In the genomic region with DNA sequence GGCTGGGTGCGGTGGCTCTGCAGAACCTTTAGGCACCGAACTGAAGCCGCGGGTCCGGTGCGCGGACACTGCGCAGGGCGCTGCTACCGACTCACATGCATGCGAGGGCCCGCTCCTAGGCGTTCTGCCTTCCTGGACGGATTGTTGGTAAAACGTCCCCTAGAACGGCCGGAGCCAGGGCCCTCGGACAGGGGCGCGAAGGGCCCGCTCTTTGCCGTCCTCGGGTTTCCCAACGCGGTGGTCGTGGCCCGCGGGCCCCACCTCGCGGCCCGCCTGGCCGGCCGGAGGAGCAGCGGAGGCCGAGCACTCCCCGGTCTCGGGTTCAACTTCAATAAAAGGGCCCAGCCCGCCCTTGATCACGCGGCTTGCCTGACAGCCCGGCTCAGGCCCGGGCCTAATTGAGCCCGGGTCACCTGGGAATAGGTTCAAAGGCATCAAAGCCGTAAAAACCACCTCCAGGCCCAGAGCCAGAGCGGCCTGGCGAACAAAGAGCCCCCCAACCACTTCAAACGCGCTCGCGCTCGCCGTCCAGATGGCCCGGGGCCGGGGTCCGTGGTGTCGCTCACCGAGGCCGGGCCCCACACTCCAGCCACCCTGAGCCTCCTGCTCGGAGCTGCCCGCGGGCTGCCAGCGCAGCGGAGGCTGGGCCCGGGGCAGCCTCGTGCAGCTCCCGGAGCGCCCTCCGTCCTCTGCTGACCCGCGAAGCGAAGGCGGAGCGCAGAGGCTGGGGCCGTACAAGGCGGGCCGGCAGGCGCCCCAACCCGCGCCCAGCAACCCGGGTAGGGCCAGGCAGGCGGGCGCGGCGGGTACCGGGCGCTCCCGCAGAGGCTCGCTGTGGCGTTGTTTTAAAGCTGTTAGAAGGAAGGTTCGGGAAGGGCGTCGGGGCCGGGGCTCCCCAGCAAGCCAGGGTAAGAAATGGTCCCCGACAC, we compare ENCODE assay signal across 2 cellular contexts.
A peak's percentile ranks its signal among the peaks of the same experiment; 100 is the strongest.
TF ChIP-seq lines count a peak whose summit lies in the region.

No MANE protein-coding gene starts in this region.

TF ChIP-seq in H1, 55 proteins besides CTCF, POLR2A, EP300 and RAD21 (continues in another document):
- no peak for TF ChIP-seq SIN3A (conservative IDR thresholded peaks at IDR 0.05 in 1 of 2, IDR thresholded peaks at IDR 0.05 in 1 of 2; ENCODE audit: low read depth in 1 of 2, low read length in 2 of 2)
- TF ChIP-seq, protein P1, sequence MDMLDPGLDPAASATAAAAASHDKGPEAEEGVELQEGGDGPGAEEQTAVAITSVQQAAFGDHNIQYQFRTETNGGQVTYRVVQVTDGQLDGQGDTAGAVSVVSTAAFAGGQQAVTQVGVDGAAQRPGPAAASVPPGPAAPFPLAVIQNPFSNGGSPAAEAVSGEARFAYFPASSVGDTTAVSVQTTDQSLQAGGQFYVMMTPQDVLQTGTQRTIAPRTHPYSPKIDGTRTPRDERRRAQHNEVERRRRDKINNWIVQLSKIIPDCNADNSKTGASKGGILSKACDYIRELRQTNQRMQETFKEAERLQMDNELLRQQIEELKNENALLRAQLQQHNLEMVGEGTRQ (IDR thresholded peaks at IDR 0.05; ENCODE audit: low read length): no peak
- no peak for TF ChIP-seq GABPA (IDR thresholded peaks at IDR 0.05; ENCODE audit: borderline replicate concordance, insufficient read depth, low read length)
- no peak for TF ChIP-seq BRCA1 (IDR thresholded peaks at IDR 0.05; ENCODE audit: low read depth, low read length)
- no peak for TF ChIP-seq KDM1A (IDR thresholded peaks at IDR 0.05; ENCODE audit: borderline replicate concordance, low read length)
- TF ChIP-seq, protein P2, sequence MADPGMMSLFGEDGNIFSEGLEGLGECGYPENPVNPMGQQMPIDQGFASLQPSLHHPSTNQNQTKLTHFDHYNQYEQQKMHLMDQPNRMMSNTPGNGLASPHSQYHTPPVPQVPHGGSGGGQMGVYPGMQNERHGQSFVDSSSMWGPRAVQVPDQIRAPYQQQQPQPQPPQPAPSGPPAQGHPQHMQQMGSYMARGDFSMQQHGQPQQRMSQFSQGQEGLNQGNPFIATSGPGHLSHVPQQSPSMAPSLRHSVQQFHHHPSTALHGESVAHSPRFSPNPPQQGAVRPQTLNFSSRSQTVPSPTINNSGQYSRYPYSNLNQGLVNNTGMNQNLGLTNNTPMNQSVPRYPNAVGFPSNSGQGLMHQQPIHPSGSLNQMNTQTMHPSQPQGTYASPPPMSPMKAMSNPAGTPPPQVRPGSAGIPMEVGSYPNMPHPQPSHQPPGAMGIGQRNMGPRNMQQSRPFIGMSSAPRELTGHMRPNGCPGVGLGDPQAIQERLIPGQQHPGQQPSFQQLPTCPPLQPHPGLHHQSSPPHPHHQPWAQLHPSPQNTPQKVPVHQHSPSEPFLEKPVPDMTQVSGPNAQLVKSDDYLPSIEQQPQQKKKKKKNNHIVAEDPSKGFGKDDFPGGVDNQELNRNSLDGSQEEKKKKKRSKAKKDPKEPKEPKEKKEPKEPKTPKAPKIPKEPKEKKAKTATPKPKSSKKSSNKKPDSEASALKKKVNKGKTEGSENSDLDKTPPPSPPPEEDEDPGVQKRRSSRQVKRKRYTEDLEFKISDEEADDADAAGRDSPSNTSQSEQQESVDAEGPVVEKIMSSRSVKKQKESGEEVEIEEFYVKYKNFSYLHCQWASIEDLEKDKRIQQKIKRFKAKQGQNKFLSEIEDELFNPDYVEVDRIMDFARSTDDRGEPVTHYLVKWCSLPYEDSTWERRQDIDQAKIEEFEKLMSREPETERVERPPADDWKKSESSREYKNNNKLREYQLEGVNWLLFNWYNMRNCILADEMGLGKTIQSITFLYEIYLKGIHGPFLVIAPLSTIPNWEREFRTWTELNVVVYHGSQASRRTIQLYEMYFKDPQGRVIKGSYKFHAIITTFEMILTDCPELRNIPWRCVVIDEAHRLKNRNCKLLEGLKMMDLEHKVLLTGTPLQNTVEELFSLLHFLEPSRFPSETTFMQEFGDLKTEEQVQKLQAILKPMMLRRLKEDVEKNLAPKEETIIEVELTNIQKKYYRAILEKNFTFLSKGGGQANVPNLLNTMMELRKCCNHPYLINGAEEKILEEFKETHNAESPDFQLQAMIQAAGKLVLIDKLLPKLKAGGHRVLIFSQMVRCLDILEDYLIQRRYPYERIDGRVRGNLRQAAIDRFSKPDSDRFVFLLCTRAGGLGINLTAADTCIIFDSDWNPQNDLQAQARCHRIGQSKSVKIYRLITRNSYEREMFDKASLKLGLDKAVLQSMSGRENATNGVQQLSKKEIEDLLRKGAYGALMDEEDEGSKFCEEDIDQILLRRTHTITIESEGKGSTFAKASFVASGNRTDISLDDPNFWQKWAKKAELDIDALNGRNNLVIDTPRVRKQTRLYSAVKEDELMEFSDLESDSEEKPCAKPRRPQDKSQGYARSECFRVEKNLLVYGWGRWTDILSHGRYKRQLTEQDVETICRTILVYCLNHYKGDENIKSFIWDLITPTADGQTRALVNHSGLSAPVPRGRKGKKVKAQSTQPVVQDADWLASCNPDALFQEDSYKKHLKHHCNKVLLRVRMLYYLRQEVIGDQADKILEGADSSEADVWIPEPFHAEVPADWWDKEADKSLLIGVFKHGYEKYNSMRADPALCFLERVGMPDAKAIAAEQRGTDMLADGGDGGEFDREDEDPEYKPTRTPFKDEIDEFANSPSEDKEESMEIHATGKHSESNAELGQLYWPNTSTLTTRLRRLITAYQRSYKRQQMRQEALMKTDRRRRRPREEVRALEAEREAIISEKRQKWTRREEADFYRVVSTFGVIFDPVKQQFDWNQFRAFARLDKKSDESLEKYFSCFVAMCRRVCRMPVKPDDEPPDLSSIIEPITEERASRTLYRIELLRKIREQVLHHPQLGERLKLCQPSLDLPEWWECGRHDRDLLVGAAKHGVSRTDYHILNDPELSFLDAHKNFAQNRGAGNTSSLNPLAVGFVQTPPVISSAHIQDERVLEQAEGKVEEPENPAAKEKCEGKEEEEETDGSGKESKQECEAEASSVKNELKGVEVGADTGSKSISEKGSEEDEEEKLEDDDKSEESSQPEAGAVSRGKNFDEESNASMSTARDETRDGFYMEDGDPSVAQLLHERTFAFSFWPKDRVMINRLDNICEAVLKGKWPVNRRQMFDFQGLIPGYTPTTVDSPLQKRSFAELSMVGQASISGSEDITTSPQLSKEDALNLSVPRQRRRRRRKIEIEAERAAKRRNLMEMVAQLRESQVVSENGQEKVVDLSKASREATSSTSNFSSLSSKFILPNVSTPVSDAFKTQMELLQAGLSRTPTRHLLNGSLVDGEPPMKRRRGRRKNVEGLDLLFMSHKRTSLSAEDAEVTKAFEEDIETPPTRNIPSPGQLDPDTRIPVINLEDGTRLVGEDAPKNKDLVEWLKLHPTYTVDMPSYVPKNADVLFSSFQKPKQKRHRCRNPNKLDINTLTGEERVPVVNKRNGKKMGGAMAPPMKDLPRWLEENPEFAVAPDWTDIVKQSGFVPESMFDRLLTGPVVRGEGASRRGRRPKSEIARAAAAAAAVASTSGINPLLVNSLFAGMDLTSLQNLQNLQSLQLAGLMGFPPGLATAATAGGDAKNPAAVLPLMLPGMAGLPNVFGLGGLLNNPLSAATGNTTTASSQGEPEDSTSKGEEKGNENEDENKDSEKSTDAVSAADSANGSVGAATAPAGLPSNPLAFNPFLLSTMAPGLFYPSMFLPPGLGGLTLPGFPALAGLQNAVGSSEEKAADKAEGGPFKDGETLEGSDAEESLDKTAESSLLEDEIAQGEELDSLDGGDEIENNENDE (IDR thresholded peaks at IDR 0.05; ENCODE audit: insufficient replicate concordance, low read length): no peak
- no peak for TF ChIP-seq SP4 (IDR thresholded peaks at IDR 0.05; ENCODE audit: low read length)
- no peak for TF ChIP-seq CBX8 (IDR thresholded peaks at IDR 0.05; ENCODE audit: borderline replicate concordance, low read depth, low read length)
- TF ChIP-seq PHF8 (conservative IDR thresholded peaks at IDR 0.05; ENCODE audit: low read depth, low read length): no peak
- TF ChIP-seq SUZ12 (IDR thresholded peaks at IDR 0.05; ENCODE audit: low read length): peak; percentile 80
- TF ChIP-seq CEBPB (IDR thresholded peaks at IDR 0.05; ENCODE audit: low read depth, low read length): no peak
- no peak for TF ChIP-seq RXRA (IDR thresholded peaks at IDR 0.05; ENCODE audit: insufficient read depth, low read depth, low read length)
- TF ChIP-seq TAF1 (IDR thresholded peaks at IDR 0.05; ENCODE audit: low read depth, low read length): no peak
- 0 out of 2 replicates have a peak, but pooled peaks have one; percentile 8 for TF ChIP-seq TCF12 (IDR thresholded peaks at IDR 0.05; ENCODE audit: low read depth, low read length)

TF ChIP-seq in GM12891, 5 proteins besides CTCF, POLR2A, EP300 and RAD21:
- TF ChIP-seq TAF1 (IDR thresholded peaks at IDR 0.05; ENCODE audit: low read depth, low read length): no peak
- no peak for TF ChIP-seq PAX5 (IDR thresholded peaks at IDR 0.05; ENCODE audit: insufficient read depth, low read length, severe bottlenecking)
- TF ChIP-seq POU2F2 (IDR thresholded peaks at IDR 0.05; ENCODE audit: low read depth, low read length): no peak
- TF ChIP-seq POLR2AphosphoS5 (IDR thresholded peaks at IDR 0.05; ENCODE audit: low read depth, low read length): no peak
- TF ChIP-seq SPI1 (IDR thresholded peaks at IDR 0.05; ENCODE audit: low read depth, low read length): no peak
